17 cellular contexts compared by ENCODE assay signal in genomic region chr2:128639693-128640092, GRCh38.
DNase-seq lines count a peak whose midpoint lies in the region; ATAC-seq, FAIRE-seq and TF ChIP-seq lines count a peak whose summit lies in the region.
"Had no signal": no experiment of that assay in that cellular context is flagged by ENCODE, and none has a peak within 500 bp of the region (broad histone marks: within the 10 kb centered on the region; RNA-seq: fewer than 3 reads in every experiment).

No MANE protein-coding gene starts in this region.

- H3K9me3 ChIP-seq in kidney (ENCODE audit: control insufficient read depth in 1 of 2, low read length in 2 of 2) (no peaks in the 10 kb centered on the region), lower lobe of right lung (no peaks in the 10 kb centered on the region)
- H3K9me3 ChIP-seq: tibial artery had no signal

- H3K9ac ChIP-seq in kidney (ENCODE audit: low read length in 2 of 2) = no peak overlapping the region

- H3K36me3 ChIP-seq in kidney (ENCODE audit: control insufficient read depth in 1 of 2, insufficient read depth in 2 of 2, low read length in 2 of 2) = no peaks in the 10 kb centered on the region
- H3K36me3 ChIP-seq in lower lobe of right lung = no peaks in the 10 kb centered on the region
- H3K36me3 ChIP-seq: tibial artery had no signal

- ATAC-seq in left ventricle myocardium superior = no peak
- no peak for ATAC-seq in lower lobe of right lung
- ATAC-seq: activated CD4-positive, alpha-beta T cell treated with anti-CD3 and anti-CD28 coated beads for 36 hours; activated T-helper 17 cell treated with anti-CD3 and anti-CD28 coated beads, Interleukin-2, amount 50 U/mL, for 72 hours; Panc1 had no signal

- H3K27ac Mint-ChIP-seq in brain = peak overlapping the region; percentile 86 to 97 (median 91)
- H3K27ac Mint-ChIP-seq in type B pancreatic cell = peak overlapping the region; percentile 58
- H3K27ac Mint-ChIP-seq: activated CD4-positive, alpha-beta T cell treated with anti-CD3 and anti-CD28 coated beads for 36 hours; activated T-helper 17 cell treated with anti-CD3 and anti-CD28 coated beads, Interleukin-2, amount 50 U/mL, for 72 hours; T-helper 1 cell treated with Interleukin-12 subunit alpha and Interleukin-12 subunit beta and Interleukin-4 antibody, amounts not matched to agents 30 μg/mL and 1 μg/mL, for 36 hours had no signal

- DNase-seq in cardiac septum (ENCODE audit: low spot score) (peak; percentile 33), left ventricle myocardium superior (no peak), kidney (peak; percentile 28), type B pancreatic cell (ENCODE audit: extremely low spot score, unreplicated experiment) (no peak), NCI-H2171 (lab: John Stamatoyannopoulos, UW) (no peak), HT-29 (ENCODE audit: low spot score) (no peak), lower lobe of right lung (no peak)
- DNase-seq: ACHN; activated CD4-positive, alpha-beta T cell treated with anti-CD3 and anti-CD28 coated beads for 36 hours; NCI-H1105 treated with DMSO at 0.1 percent for 48 hours; stimulated activated CD4-positive, alpha-beta T cell treated with anti-CD3 and anti-CD28 coated beads, Interleukin-15, amount 100 ng/mL, for 24 hours had no signal

- H3K4me3 ChIP-seq in kidney (ENCODE audit: low read length in 2 of 2) (no peak overlapping the region), lower lobe of right lung (no peak overlapping the region)
- H3K4me3 ChIP-seq: tibial artery had no signal

- no peaks in the 10 kb centered on the region for H3K36me3 Mint-ChIP-seq in brain
- no peaks in the 10 kb centered on the region for H3K36me3 Mint-ChIP-seq in type B pancreatic cell

- no peak overlapping the region for H3K27ac ChIP-seq in kidney (ENCODE audit: low read depth in 2 of 2, low read length in 2 of 2)
- no peak overlapping the region for H3K27ac ChIP-seq in lower lobe of right lung
- H3K27ac ChIP-seq: tibial artery had no signal

- H3K27me3 ChIP-seq in lower lobe of right lung (ENCODE audit: low read depth) = no peaks in the 10 kb centered on the region
- H3K27me3 ChIP-seq: tibial artery had no signal

- peak overlapping the region in 2 of 5 experiments; percentile 34 to 48 for H3K4me3 Mint-ChIP-seq in brain
- no peak overlapping the region for H3K4me3 Mint-ChIP-seq in type B pancreatic cell
- H3K4me3 Mint-ChIP-seq: activated CD4-positive, alpha-beta T cell treated with anti-CD3 and anti-CD28 coated beads for 36 hours; activated T-helper 17 cell treated with anti-CD3 and anti-CD28 coated beads, Interleukin-2, amount 50 U/mL, for 72 hours; T-helper 1 cell treated with Interleukin-12 subunit alpha and Interleukin-12 subunit beta and Interleukin-4 antibody, amounts not matched to agents 30 μg/mL and 1 μg/mL, for 36 hours had no signal

- no peak for FAIRE-seq in kidney (lab: Jason Lieb, UNC)
- FAIRE-seq: HTR-8/SVneo had no signal

- H3K4me1 Mint-ChIP-seq in brain = peaks cover 83% of the 10 kb centered on the region
- H3K4me1 Mint-ChIP-seq in type B pancreatic cell (ENCODE audit: unreplicated experiment) = peaks cover 16% of the 10 kb centered on the region
- H3K4me1 Mint-ChIP-seq: activated CD4-positive, alpha-beta T cell treated with anti-CD3 and anti-CD28 coated beads for 36 hours; activated T-helper 17 cell treated with anti-CD3 and anti-CD28 coated beads, Interleukin-2, amount 50 U/mL, for 72 hours had no signal

- TF ChIP-seq CTCF in brain (conservative IDR thresholded peaks at IDR 0.05) = no peak
- no peak for TF ChIP-seq CTCF in kidney (IDR thresholded peaks at IDR 0.05; ENCODE audit: borderline replicate concordance, extremely low read depth, insufficient read depth)
- peak; percentile 53 for TF ChIP-seq CTCF in type B pancreatic cell (conservative IDR thresholded peaks at IDR 0.05)
- TF ChIP-seq CTCF in lower lobe of right lung (IDR thresholded peaks at IDR 0.05) = no peak

- H3K9me3 Mint-ChIP-seq in brain (peaks cover 0 to 3% (median 0%) of the 10 kb centered on the region in 5 experiments), type B pancreatic cell (no peaks in the 10 kb centered on the region)
- H3K9me3 Mint-ChIP-seq: activated T-helper 17 cell treated with anti-CD3 and anti-CD28 coated beads, Interleukin-2, amount 50 U/mL, for 72 hours; T-helper 1 cell treated with Interleukin-12 subunit alpha and Interleukin-12 subunit beta and Interleukin-4 antibody, amounts not matched to agents 30 μg/mL and 1 μg/mL, for 36 hours had no signal

- no peaks in the 10 kb centered on the region for H3K4me1 ChIP-seq in kidney (ENCODE audit: control insufficient read depth in 1 of 2, insufficient read depth in 1 of 2, low read depth in 1 of 2, low read length in 2 of 2)
- no peaks in the 10 kb centered on the region for H3K4me1 ChIP-seq in lower lobe of right lung
- H3K4me1 ChIP-seq: tibial artery had no signal

- H3K27me3 Mint-ChIP-seq in brain (peaks cover 7% of the 10 kb centered on the region), type B pancreatic cell (no peaks in the 10 kb centered on the region)

- intact Hi-C loops in cardiac septum (cut with DNase I) (no loop called here), left ventricle myocardium superior (cut with micrococcal nuclease) (no loop called here), kidney (cut with DNase I) (no loop called here), lower lobe of right lung (cut with DNase I) (no loop called here)

Comparison
In these comparisons a context has a peak if more than half of its experiments do, and no peak if none do; other contexts are left out.
1. DNase-seq: peak in cardiac septum (single experiment) and kidney (single experiment); none in left ventricle myocardium superior (single experiment), type B pancreatic cell (single experiment), NCI-H2171 (single experiment), HT-29 (single experiment) and lower lobe of right lung (single experiment).